18 cellular contexts compared by ENCODE assay signal in the genomic region with DNA sequence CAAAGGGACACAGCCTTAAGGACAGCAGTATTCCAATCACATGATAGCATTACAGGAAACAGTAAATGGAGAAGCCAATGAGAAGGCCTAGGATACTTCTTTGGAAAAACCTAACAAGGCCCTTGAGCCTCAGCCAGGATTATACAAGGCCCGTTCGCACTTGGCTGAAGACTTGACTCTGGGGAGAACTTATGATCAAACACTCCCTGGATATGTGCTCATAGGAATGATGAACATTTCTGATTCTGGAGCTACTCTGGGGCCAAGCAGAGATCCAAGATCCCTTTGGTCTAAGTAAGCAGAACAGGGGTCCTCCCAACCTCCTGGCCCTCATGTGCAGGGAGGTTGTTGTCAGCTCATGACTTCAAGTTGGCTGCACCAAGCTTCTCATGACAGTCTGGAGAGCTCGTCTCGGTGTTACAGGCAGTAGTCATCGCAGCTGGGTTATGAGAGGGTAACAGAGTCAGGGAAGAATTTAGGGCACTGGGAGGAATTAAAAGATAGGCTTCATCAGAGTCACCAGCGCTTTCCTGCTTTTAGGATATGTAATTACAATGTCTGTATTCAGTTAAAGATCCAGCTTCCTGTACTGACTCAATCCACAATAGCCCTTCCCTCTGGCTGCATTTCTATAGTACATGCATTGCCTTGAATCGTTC.
A peak's percentile ranks its signal among the peaks of the same experiment; 100 is the strongest.
DNase-seq lines count a peak whose midpoint lies in the region; ATAC-seq and TF ChIP-seq lines count a peak whose summit lies in the region.
"Had no signal": no experiment of that assay in that cellular context is flagged by ENCODE, and none has a peak within 500 bp of the region (broad histone marks: within the 10 kb centered on the region; RNA-seq: fewer than 3 reads in every experiment).

No MANE protein-coding gene starts in this region.

- peaks cover 0 to 6% (median 0%) of the 10 kb centered on the region in 5 experiments for H3K9me3 Mint-ChIP-seq in brain
- H3K9me3 Mint-ChIP-seq in nephron: no peaks in the 10 kb centered on the region

- H3K36me3 Mint-ChIP-seq in brain: no peaks in the 10 kb centered on the region
- no peaks in the 10 kb centered on the region for H3K36me3 Mint-ChIP-seq in nephron (ENCODE audit: low read depth)

- WGBS in gastroesophageal sphincter (ENCODE audit: low coverage in 1 of 2), 2 donors: 55 to 72% methylated on average over 2 to 4 of the region's 7 CpGs

- H3K27ac ChIP-seq in gastroesophageal sphincter (peak overlapping the region in 3 of 4 donors; percentile 28 to 68 (median 31)), tibial artery (no peak overlapping the region)
- H3K27ac ChIP-seq: right lobe of liver, thoracic aorta, VCaP had no signal

- H3K9me3 ChIP-seq in gastroesophageal sphincter: no peaks in the 10 kb centered on the region
- H3K9me3 ChIP-seq in tibial artery: no peaks in the 10 kb centered on the region
- H3K9me3 ChIP-seq: right lobe of liver, thoracic aorta had no signal

- TF ChIP-seq EP300 in gastroesophageal sphincter (IDR thresholded peaks at IDR 0.05): no peak

- H3K4me3 Mint-ChIP-seq in brain (no peak overlapping the region), nephron (no peak overlapping the region)
- H3K4me3 Mint-ChIP-seq: activated naive CD8-positive, alpha-beta T cell treated with anti-CD3 and anti-CD28 coated beads, Interleukin-2, amount 10 ng/mL, durations not matched to agents 7 days and 5 days; B cell had no signal

- H3K27ac Mint-ChIP-seq in brain: peak overlapping the region in 3 of 5 experiments; percentile 6 to 22 (median 19)
- H3K27ac Mint-ChIP-seq in nephron: peak overlapping the region in 2 of 3 experiments; percentile 55 to 77
- H3K27ac Mint-ChIP-seq: activated naive CD8-positive, alpha-beta T cell treated with anti-CD3 and anti-CD28 coated beads, Interleukin-2, amount 10 ng/mL, durations not matched to agents 7 days and 5 days; B cell had no signal

- H3K4me1 ChIP-seq in gastroesophageal sphincter (peaks cover 0 to 9% (median 5%) of the 10 kb centered on the region in 3 donors), tibial artery (peaks cover 0 to 21% (median 14%) of the 10 kb centered on the region in 4 donors)

- H3K27me3 Mint-ChIP-seq in brain (peaks cover 4% of the 10 kb centered on the region), nephron (ENCODE audit: low read depth) (peaks cover 4% of the 10 kb centered on the region)
- H3K27me3 Mint-ChIP-seq: B cell had no signal

- H3K27me3 ChIP-seq in gastroesophageal sphincter (no peaks in the 10 kb centered on the region), tibial artery (no peaks in the 10 kb centered on the region)
- H3K27me3 ChIP-seq: right lobe of liver had no signal

- peak; percentile 88 for ATAC-seq in gastroesophageal sphincter
- ATAC-seq: right lobe of liver had no signal

- H3K4me3 ChIP-seq in gastroesophageal sphincter (no peak overlapping the region), tibial artery (no peak overlapping the region)
- H3K4me3 ChIP-seq: lung, right lobe of liver, thoracic aorta had no signal

- no peak for TF ChIP-seq POLR2A in gastroesophageal sphincter (IDR thresholded peaks at IDR 0.05)

- H3K4me1 Mint-ChIP-seq in brain: peaks cover 57% of the 10 kb centered on the region
- H3K4me1 Mint-ChIP-seq in nephron: peaks cover 43% of the 10 kb centered on the region

- TF ChIP-seq CTCF in brain (conservative IDR thresholded peaks at IDR 0.05): no peak
- TF ChIP-seq CTCF in gastroesophageal sphincter (IDR thresholded peaks at IDR 0.05): no peak
- no peak for TF ChIP-seq CTCF in nephron (IDR thresholded peaks at IDR 0.05; ENCODE audit: unreplicated experiment in 3 of 3)
- no peak for TF ChIP-seq CTCF in tibial artery (IDR thresholded peaks at IDR 0.05)

- intact Hi-C loops in tibial artery (cut with DNase I; ENCODE audit: low total_unique reads): no loop called here
- intact Hi-C loops in posterior vena cava (cut with DNase I): no loop called here

- H3K36me3 ChIP-seq in gastroesophageal sphincter (no peaks in the 10 kb centered on the region), tibial artery (no peaks in the 10 kb centered on the region)
- H3K36me3 ChIP-seq: right lobe of liver, thoracic aorta had no signal

- peak; percentile 79 to 86 for DNase-seq in tibial artery
- no peak for DNase-seq in NCI-H146 (lab: John Stamatoyannopoulos, UW)
- no peak for DNase-seq in stimulated activated CD4-positive, alpha-beta T cell treated with anti-CD3 and anti-CD28 coated beads, Interleukin-15, amount 100 ng/mL, for 24 hours
- DNase-seq in NCI-H446 (lab: John Stamatoyannopoulos, UW): no peak
- DNase-seq in posterior vena cava (ENCODE audit: low spot score): no peak
- DNase-seq: activated CD4-positive, alpha-beta T cell treated with anti-CD3 and anti-CD28 coated beads, Interleukin-2, amount 50 U/mL, for 48 hours; activated naive CD8-positive, alpha-beta T cell treated with anti-CD3 and anti-CD28 coated beads, Interleukin-2, amount 10 ng/mL, durations not matched to agents 7 days and 5 days; activated T-cell treated with anti-CD3 and anti-CD28 coated beads, Interleukin-2, amount 50 U/mL, for 48 hours; NCI-H187 treated with DMSO at 0.1 percent for 48 hours; right lobe of liver; SHP77 had no signal

Comparison
In these comparisons a context has a peak if more than half of its experiments do, and no peak if none do; other contexts are left out.
1. H3K27ac ChIP-seq: peak in gastroesophageal sphincter (3 of 4); none in tibial artery (0 of 2).
2. DNase-seq: peak in tibial artery (2 of 2); none in NCI-H146 (single experiment), stimulated activated CD4-positive, alpha-beta T cell treated with anti-CD3 and anti-CD28 coated beads, Interleukin-15, amount 100 ng/mL, for 24 hours (single experiment), NCI-H446 (0 of 2) and posterior vena cava (single experiment).